ENCODE assay signal across 1 cellular context in the genomic region with DNA sequence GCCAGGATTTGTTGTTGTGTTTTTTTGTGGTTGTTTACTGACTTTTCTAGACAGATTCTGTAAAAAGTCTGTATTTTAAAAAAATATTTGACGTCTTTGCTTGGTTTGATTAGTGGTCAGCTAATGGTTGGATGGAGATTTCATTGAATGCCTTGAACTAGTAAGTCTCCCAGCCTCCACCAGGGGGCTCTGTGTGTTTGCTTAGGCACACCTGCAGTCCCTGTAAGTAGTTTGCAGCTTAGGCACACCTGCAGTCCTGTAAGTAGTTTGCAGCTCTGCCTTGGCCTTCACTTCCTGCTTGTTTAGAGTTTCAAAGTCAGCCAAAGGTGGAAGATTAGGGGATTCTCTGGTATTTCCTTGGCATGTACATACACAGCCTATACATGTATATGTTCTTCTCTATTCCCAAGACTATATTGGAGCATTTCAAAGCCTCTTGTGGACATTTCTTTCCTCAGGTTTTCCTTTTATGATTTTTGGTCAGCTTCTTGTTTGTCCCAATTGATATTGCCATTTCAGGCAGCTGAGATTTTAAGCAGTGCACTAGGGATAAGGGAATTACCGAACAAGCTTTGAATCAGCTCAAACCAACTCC.
TF ChIP-seq lines count a peak whose summit lies in the region.

No MANE protein-coding gene starts in this region.

TF ChIP-seq in GM23338, 12 proteins besides CTCF, POLR2A, EP300 and RAD21 (continued from another document):
- TF ChIP-seq ZNF462 (CRISPR knock-in tag; IDR thresholded peaks at IDR 0.05) (no peak), CREB1 (CRISPR knock-in tag; IDR thresholded peaks at IDR 0.05; ENCODE audit: low read depth) (no peak; the same call in 1 of the 2 replicates)
